Comparison of ENCODE assay signal across 17 cellular contexts in the genomic region with DNA sequence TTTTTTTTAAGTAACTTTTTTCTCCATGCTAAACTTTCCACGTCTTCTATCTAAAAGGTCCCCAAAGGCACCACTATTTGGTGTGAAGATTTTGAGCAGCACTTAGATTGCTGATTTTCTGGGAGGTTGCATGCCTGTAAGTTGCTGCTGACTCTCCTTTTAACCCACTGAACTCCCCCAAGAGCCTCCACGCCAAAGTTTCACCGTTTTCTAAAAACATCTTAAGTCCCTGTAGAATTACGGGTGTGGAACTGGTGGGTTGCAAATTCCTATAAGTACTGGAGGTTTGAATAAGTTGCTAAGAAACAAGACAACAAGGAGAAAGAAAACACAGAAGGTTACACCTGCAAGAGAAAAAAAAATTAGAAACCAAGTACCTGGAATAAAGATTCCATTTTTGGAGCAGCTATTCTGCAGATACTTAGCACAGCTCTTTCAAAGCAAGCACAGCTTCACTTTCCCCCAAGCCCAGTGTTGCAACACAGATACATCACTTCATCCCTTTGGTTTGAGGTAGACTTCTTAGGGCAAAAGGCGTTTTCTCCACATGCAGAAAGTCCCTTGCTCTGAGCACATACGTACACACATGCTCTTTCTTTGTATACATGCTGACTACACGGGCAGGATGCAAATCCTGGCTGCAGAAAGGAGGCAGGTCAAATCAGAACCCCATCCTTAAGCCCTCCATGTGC. TPM values are rescaled to one million over a fixed set of nuclear protein-coding genes. Genes with fewer than 3 reads are reported as not detected.
DNase-seq lines count a peak whose midpoint lies in the region; ATAC-seq, FAIRE-seq and TF ChIP-seq lines count a peak whose summit lies in the region.
"Had no signal": no experiment of that assay in that cellular context is flagged by ENCODE, and none has a peak within 500 bp of the region (broad histone marks: within the 10 kb centered on the region; RNA-seq: fewer than 3 reads in every experiment).

No MANE protein-coding gene starts in this region.

- H3K79me2 ChIP-seq in keratinocyte (ENCODE audit: control insufficient read depth, insufficient read depth, low read length) = peaks cover 99% of the 10 kb centered on the region

- H3K27ac ChIP-seq in HUES6 (ENCODE audit: low read depth, low read length) (no peak overlapping the region), ascending aorta (peak overlapping the region; percentile 93 to 100), keratinocyte (ENCODE audit: control insufficient read depth, insufficient read depth, low read length) (peak overlapping the region; percentile 94), skeletal muscle tissue (ENCODE audit: low read depth, low read length) (no peak overlapping the region)
- H3K27ac ChIP-seq: colonic mucosa, SJCRH30 had no signal

- dilution Hi-C loops in keratinocyte (cut with MboI; ENCODE audit: extremely low pct_ligation_motif_present, low sequenced_read_pairs) = no loop called here

- H3K4me1 ChIP-seq in HUES6 (ENCODE audit: control insufficient read depth, insufficient read depth, low read length) (peaks cover 75% of the 10 kb centered on the region), ascending aorta (peaks cover 15 to 45% of the 10 kb centered on the region in 2 donors), keratinocyte (ENCODE audit: control insufficient read depth, extremely low read depth, insufficient read depth, low read length) (peaks cover 64% of the 10 kb centered on the region), skeletal muscle tissue (ENCODE audit: control insufficient read depth in 3 of 3, insufficient read depth in 3 of 3, low read length in 3 of 3) (peaks cover 45 to 61% (median 55%) of the 10 kb centered on the region in 3 donors)

- H3K4me3 ChIP-seq in HUES6 (ENCODE audit: low read depth, low read length) (peak overlapping the region; percentile 7; the same call in 1 of the 2 replicates), ascending aorta (peak overlapping the region; percentile 39 to 86), keratinocyte (ENCODE audit: control insufficient read depth in 2 of 3, extremely low read depth in 1 of 3, insufficient read depth in 2 of 3, low read depth in 1 of 3, low read length in 3 of 3) (peak overlapping the region; percentile 6 to 99 (median 99)), skeletal muscle tissue (ENCODE audit: low read length in 3 of 3) (peak overlapping the region in 2 of 3 donors; percentile 30 to 40)
- H3K4me3 ChIP-seq: colonic mucosa, SJCRH30 had no signal

- FAIRE-seq in keratinocyte (lab: Jason Lieb, UNC) = no peak
- FAIRE-seq: GM12892, H54 had no signal

- H2AFZ ChIP-seq in keratinocyte (ENCODE audit: control insufficient read depth, low read length) = no peak overlapping the region

- peak overlapping the region; percentile 100 for H3K4me2 ChIP-seq in keratinocyte (ENCODE audit: control insufficient read depth, extremely low read depth, insufficient read depth, low read depth, low read length)

- no peak for TF ChIP-seq CTCF in ascending aorta (IDR thresholded peaks at IDR 0.05)
- no peak for TF ChIP-seq CTCF in keratinocyte (optimal IDR thresholded peaks at IDR 0.05 in 1 of 3, IDR thresholded peaks at IDR 0.05 in 1 of 3, conservative IDR thresholded peaks at IDR 0.05 in 1 of 3; ENCODE audit: extremely low read depth in 1 of 3, insufficient read depth in 2 of 3, low read length in 3 of 3)

- H3K9me3 ChIP-seq in HUES6 (ENCODE audit: control insufficient read depth, insufficient read depth, low read depth, low read length) (no peaks in the 10 kb centered on the region), ascending aorta (no peaks in the 10 kb centered on the region), keratinocyte (ENCODE audit: control insufficient read depth, low read depth, low read length) (no peaks in the 10 kb centered on the region), skeletal muscle tissue (ENCODE audit: control insufficient read depth in 3 of 3, low read length in 3 of 3) (no peaks in the 10 kb centered on the region)
- H3K9me3 ChIP-seq: colonic mucosa, SJCRH30 had no signal

- DNase-seq in ascending aorta (ENCODE audit: low spot score in 2 of 2) (no peak), keratinocyte (ENCODE audit: low read depth, low spot score) (no peak), HPDE6-E6E7 (ENCODE audit: extremely low spot score) (no peak)
- no peak for DNase-seq in effector CD8-positive, alpha-beta T cell (lab: John Stamatoyannopoulos, UW)
- DNase-seq: activated CD4-positive, alpha-beta T cell treated with anti-CD3 and anti-CD28 coated beads for 1 hour; activated CD8-positive, alpha-beta memory T cell treated with anti-CD3 and anti-CD28 coated beads, Interleukin-2, amount 50 U/mL, for 4 hours; anterior cingulate cortex; colonic mucosa; GF-D8; islet precursor cell; NCI-H1694 treated with DMSO at 0.1 percent for 48 hours; SJCRH30 had no signal

- H3K36me3 ChIP-seq in HUES6 (ENCODE audit: control insufficient read depth, insufficient read depth, low read length) (peaks cover 25% of the 10 kb centered on the region; the same call in 1 of the 2 replicates), ascending aorta (peaks cover 6 to 18% of the 10 kb centered on the region in 2 donors), keratinocyte (ENCODE audit: control insufficient read depth in 2 of 2, extremely low read depth in 1 of 2, insufficient read depth in 2 of 2, low read length in 2 of 2) (peaks cover 25 to 65% of the 10 kb centered on the region in 2 experiments), skeletal muscle tissue (ENCODE audit: control insufficient read depth in 3 of 3, insufficient read depth in 3 of 3, low read length in 3 of 3) (peaks cover 2 to 13% (median 2%) of the 10 kb centered on the region in 3 donors)
- H3K36me3 ChIP-seq: colonic mucosa, SJCRH30 had no signal

- H3K27me3 ChIP-seq in HUES6 (ENCODE audit: control insufficient read depth, insufficient read depth, low read length) = no peaks in the 10 kb centered on the region
- H3K27me3 ChIP-seq in ascending aorta = no peaks in the 10 kb centered on the region
- no peaks in the 10 kb centered on the region for H3K27me3 ChIP-seq in keratinocyte (ENCODE audit: control insufficient read depth, extremely low read depth, insufficient read depth, low read length)
- no peaks in the 10 kb centered on the region for H3K27me3 ChIP-seq in skeletal muscle tissue (ENCODE audit: control insufficient read depth in 3 of 3, insufficient read depth in 3 of 3, low read length in 3 of 3)
- H3K27me3 ChIP-seq: colonic mucosa, SJCRH30 had no signal

- H4K20me1 ChIP-seq in keratinocyte (ENCODE audit: control insufficient read depth, extremely low read depth, insufficient read depth, low read length) = peaks cover 70% of the 10 kb centered on the region

- no peak overlapping the region for H3K9ac ChIP-seq in HUES6 (ENCODE audit: low read length)
- peak overlapping the region; percentile 97 for H3K9ac ChIP-seq in keratinocyte (ENCODE audit: control insufficient read depth, extremely low read depth, insufficient read depth, low read length)
- H3K9ac ChIP-seq in skeletal muscle tissue (ENCODE audit: low read depth in 1 of 3, low read length in 3 of 3) = no peak overlapping the region

- no peak for ATAC-seq in HG03520 (IDR thresholded peaks at IDR 0.05; ENCODE audit: unreplicated experiment)

- H3K9me1 ChIP-seq in keratinocyte (ENCODE audit: control insufficient read depth, extremely low read depth, insufficient read depth, low read length) = peaks cover 3% of the 10 kb centered on the region

- intact Hi-C loops in ascending aorta (cut with DNase I) = no loop called here

RNA-seq across cellular contexts. Expression of gene JAG1, which starts 5.0 kb away (rescaled TPM):
- total RNA-seq in ascending aorta (101 TPM), skeletal muscle tissue (60.5 TPM)
- polyA plus RNA-seq in keratinocyte = 82.1 to 117 TPM (median 84.2 TPM) in 3 replicates
- polyA plus RNA-seq in keratinocyte (2011; ENCODE audit: low read depth) = 69.6 TPM
- polyA plus RNA-seq in keratinocyte (2011; cell fraction: cytosol; rRNA removed) = 27.6 and 29.1 TPM in 2 replicates
- 356 and 357 TPM in 2 replicates for polyA plus RNA-seq in keratinocyte (2011; cell fraction: nucleus; rRNA removed)
- 37.1 and 115 TPM in 2 replicates for polyA plus RNA-seq in keratinocyte (2012; ENCODE audit: low replicate concordance)
- polyA minus RNA-seq in keratinocyte = 306 to 390 TPM (median 389 TPM) in 3 replicates
- 89.8 TPM for polyA minus RNA-seq in keratinocyte (2011; cell fraction: cytosol; rRNA and poly(A)+ RNA removed)
- 497 and 766 TPM in 2 replicates for polyA minus RNA-seq in keratinocyte (2011; cell fraction: nucleus; rRNA and poly(A)+ RNA removed)

Comparison
In these comparisons a context has a peak if more than half of its experiments do, and no peak if none do; other contexts are left out.
1. H3K27ac ChIP-seq: peak in ascending aorta (2 of 2) and keratinocyte (single experiment); none in HUES6 (single experiment) and skeletal muscle tissue (single experiment).
2. H3K4me3 ChIP-seq: peak in every context shown above with its lines; median percentile 99 in keratinocyte; 62 in ascending aorta; 35 in skeletal muscle tissue; 7 in HUES6.